Comparison of ENCODE assay signal across 1 cellular context in genomic region chr6:112018619-112019416, GRCh38.
TF ChIP-seq lines count a peak whose summit lies in the region.

No MANE protein-coding gene starts in this region.

TF ChIP-seq in HepG2, 621 proteins besides CTCF, POLR2A, EP300 and RAD21 (continued from another document and continues in another):
- no peak for TF ChIP-seq KIAA2018 (CRISPR knock-in tag; IDR thresholded peaks at IDR 0.05; ENCODE audit: borderline replicate concordance)
- TF ChIP-seq ZFP91 (CRISPR knock-in tag; IDR thresholded peaks at IDR 0.05; ENCODE audit: borderline replicate concordance), result no peak
- no peak; a peak in 1 of 4 replicates for TF ChIP-seq REST (IDR thresholded peaks at IDR 0.05; ENCODE audit: borderline replicate concordance in 1 of 2, low read depth in 1 of 2, low read length in 2 of 2)
- TF ChIP-seq NR2F1 (CRISPR knock-in tag; IDR thresholded peaks at IDR 0.05), result peak; percentile 86 to 95; a peak in 3 of 4 replicates
- TF ChIP-seq RFXAP (CRISPR knock-in tag; IDR thresholded peaks at IDR 0.05; ENCODE audit: borderline replicate concordance), result peak; percentile 52; the same call in 1 of the 2 replicates
- TF ChIP-seq GABPA (IDR thresholded peaks at IDR 0.05; ENCODE audit: low read depth, low read length), result no peak
- TF ChIP-seq GABPA (CRISPR knock-in tag; IDR thresholded peaks at IDR 0.05; ENCODE audit: low read depth), result no peak
- TF ChIP-seq PLRG1 (conservative IDR thresholded peaks at IDR 0.05), result no peak
- no peak for TF ChIP-seq MAF1 (CRISPR knock-in tag; IDR thresholded peaks at IDR 0.05; ENCODE audit: borderline replicate concordance)
- peak; percentile 62; the same call in 1 of the 2 replicates for TF ChIP-seq ZNF441 (CRISPR knock-in tag; IDR thresholded peaks at IDR 0.05; ENCODE audit: borderline replicate concordance)
- peak; percentile 58; the same call in 1 of the 2 replicates for TF ChIP-seq BCL6 (CRISPR knock-in tag; IDR thresholded peaks at IDR 0.05)
- TF ChIP-seq ZNF383 (CRISPR knock-in tag; IDR thresholded peaks at IDR 0.05; ENCODE audit: borderline replicate concordance), result no peak
- peak; percentile 45 to 62; a peak in 1 of 4 replicates for TF ChIP-seq HMGXB4 (CRISPR knock-in tag; IDR thresholded peaks at IDR 0.05; ENCODE audit: borderline replicate concordance in 1 of 2, low read depth in 1 of 2)
- peak; percentile 63; the same call in 1 of the 2 replicates for TF ChIP-seq ZNF414 (CRISPR knock-in tag; IDR thresholded peaks at IDR 0.05)
- no peak for TF ChIP-seq THAP7 (CRISPR knock-in tag; IDR thresholded peaks at IDR 0.05)
- TF ChIP-seq ZKSCAN8 (CRISPR knock-in tag; IDR thresholded peaks at IDR 0.05; ENCODE audit: borderline replicate concordance), result 0 out of 2 replicates have a peak, but pooled peaks have one; percentile 43
- no peak for TF ChIP-seq RELA (CRISPR knock-in tag; IDR thresholded peaks at IDR 0.05)
- no peak for TF ChIP-seq CAMTA2 (CRISPR knock-in tag; IDR thresholded peaks at IDR 0.05; ENCODE audit: borderline replicate concordance)
- no peak for TF ChIP-seq DDIT3 (CRISPR knock-in tag; IDR thresholded peaks at IDR 0.05)
- peak; percentile 49; the same call in 1 of the 2 replicates for TF ChIP-seq IRF2 (CRISPR knock-in tag; IDR thresholded peaks at IDR 0.05)
- TF ChIP-seq MED13 (CRISPR knock-in tag; IDR thresholded peaks at IDR 0.05), result no peak
- no peak for TF ChIP-seq SSRP1 (CRISPR knock-in tag; IDR thresholded peaks at IDR 0.05)
- no peak for TF ChIP-seq ZBTB46 (CRISPR knock-in tag; IDR thresholded peaks at IDR 0.05; ENCODE audit: borderline replicate concordance)
- TF ChIP-seq ZBTB26 (CRISPR knock-in tag; IDR thresholded peaks at IDR 0.05; ENCODE audit: borderline replicate concordance), result 0 out of 2 replicates have a peak, but pooled peaks have one; percentile 58
- TF ChIP-seq ZNF496 (CRISPR knock-in tag; IDR thresholded peaks at IDR 0.05; ENCODE audit: insufficient replicate concordance), result no peak
- no peak for TF ChIP-seq REL (CRISPR knock-in tag; conservative IDR thresholded peaks at IDR 0.05)
- no peak for TF ChIP-seq ZNF766 (CRISPR knock-in tag; IDR thresholded peaks at IDR 0.05; ENCODE audit: borderline replicate concordance)
- TF ChIP-seq MEIS2 (CRISPR knock-in tag; IDR thresholded peaks at IDR 0.05), result peak; percentile 27; the same call in 1 of the 2 replicates
- no peak for TF ChIP-seq NFYB (CRISPR knock-in tag; IDR thresholded peaks at IDR 0.05)
- no peak for TF ChIP-seq ZKSCAN1 (IDR thresholded peaks at IDR 0.05; ENCODE audit: low read length)
- peak; percentile 97 for TF ChIP-seq NR2F6 (IDR thresholded peaks at IDR 0.05)
- TF ChIP-seq NR2F6 (CRISPR knock-in tag; IDR thresholded peaks at IDR 0.05), result peak; percentile 97
- no peak for TF ChIP-seq ZNF234 (CRISPR knock-in tag; conservative IDR thresholded peaks at IDR 0.05)
- no peak for TF ChIP-seq ZBTB21 (CRISPR knock-in tag; IDR thresholded peaks at IDR 0.05)
- no peak for TF ChIP-seq PTBP1 (IDR thresholded peaks at IDR 0.05; ENCODE audit: low read depth, low read length, poor library complexity, severe bottlenecking)
- no peak for TF ChIP-seq MBD4 (IDR thresholded peaks at IDR 0.05; ENCODE audit: borderline replicate concordance, low read length)
